Comparison of ENCODE assay signal across 1 cellular context in genomic region chr1:168112673-168113305, GRCh38.
TF ChIP-seq lines count a peak whose summit lies in the region.

No MANE protein-coding gene starts in this region.

TF ChIP-seq in GM23338, 12 proteins besides CTCF, POLR2A, EP300 and RAD21 (continued from another document):
- no peak for TF ChIP-seq ETS1 (IDR thresholded peaks at IDR 0.05)
TF ChIP-seq in GM23338: peak in this region for 0.
